8 cellular contexts compared by ENCODE assay signal in the genomic region with DNA sequence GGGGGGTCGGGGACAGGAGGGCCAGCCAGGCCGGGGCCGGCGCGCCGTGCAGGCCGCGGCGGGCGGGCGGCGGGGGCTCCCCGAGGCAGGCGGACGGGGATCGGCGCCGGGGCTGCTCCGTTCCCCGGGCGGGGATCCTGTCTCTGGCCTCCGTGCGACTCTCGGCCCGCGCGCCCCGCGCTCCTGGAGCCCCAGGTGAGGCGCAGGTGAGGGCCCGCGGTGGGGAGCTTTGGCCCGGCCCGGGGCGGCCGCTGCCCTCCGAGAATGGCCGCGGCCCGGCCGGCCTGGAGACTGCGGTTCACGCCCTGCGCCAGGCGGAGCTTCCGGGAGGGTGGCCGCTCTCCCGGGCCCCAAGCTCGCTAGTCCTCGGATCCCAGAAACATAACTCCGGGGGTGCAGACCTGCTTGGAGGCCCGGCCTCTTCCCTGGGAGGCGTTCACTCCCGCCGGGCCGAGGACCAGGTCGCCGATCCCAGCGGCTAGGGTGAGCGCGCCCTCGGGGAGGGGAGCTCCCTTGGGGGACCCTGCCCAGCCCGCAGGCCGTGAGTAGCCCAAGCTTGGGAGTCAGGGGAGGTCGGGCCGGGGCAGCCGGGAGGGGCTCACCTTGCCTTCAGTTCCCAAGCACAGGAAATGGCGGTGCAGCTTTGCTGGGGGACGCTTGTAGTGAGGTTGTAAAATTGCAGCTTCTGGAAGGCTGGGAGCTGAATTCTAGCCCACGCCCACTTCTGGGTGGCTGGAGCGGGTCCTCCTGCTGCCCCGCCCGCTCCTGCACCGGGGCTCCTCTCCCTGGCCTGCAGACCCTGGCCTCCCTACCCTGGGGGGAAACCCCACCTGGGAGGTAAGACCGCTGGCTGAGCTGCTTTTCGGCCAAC. TPM values are rescaled to one million over a fixed set of nuclear protein-coding genes. Genes with fewer than 3 reads are reported as not detected.
DNase-seq lines count a peak whose midpoint lies in the region; ATAC-seq, FAIRE-seq and TF ChIP-seq lines count a peak whose summit lies in the region.

No MANE protein-coding gene starts in this region.

- no peaks in the 10 kb centered on the region for H3K9me1 ChIP-seq in IMR-90 (ENCODE audit: insufficient read depth, low read length)

- H2BK120ac ChIP-seq in IMR-90 (ENCODE audit: low read depth, low read length), result no peak overlapping the region

- FAIRE-seq in frontal cortex (lab: Jason Lieb, UNC), result no peak

- H4K8ac ChIP-seq in IMR-90 (ENCODE audit: low read depth in 2 of 2, low read length in 2 of 2), result peak overlapping the region; percentile 49 to 70; a peak in 2 of 4 replicates

- H3K79me1 ChIP-seq in IMR-90 (ENCODE audit: low read depth in 1 of 2, low read length in 2 of 2), result peaks cover 16 to 17% of the 10 kb centered on the region in 2 experiments; a peak in 2 of 4 replicates

- no peaks in the 10 kb centered on the region; the same call in 1 of the 2 replicates for H4K20me1 ChIP-seq in IMR-90 (ENCODE audit: insufficient read depth, low read length)

- H2AK9ac ChIP-seq in IMR-90 (replicated peaks; ENCODE audit: low read depth, low read length, poor library complexity), result peak overlapping the region; percentile 53

- no peaks in the 10 kb centered on the region for H3K27me3 ChIP-seq in IMR-90 (ENCODE audit: control insufficient read depth, insufficient read depth, low read length)
- no peaks in the 10 kb centered on the region for H3K27me3 ChIP-seq in ascending aorta
- no peaks in the 10 kb centered on the region for H3K27me3 ChIP-seq in gastrocnemius medialis

- no peak overlapping the region for H4K5ac ChIP-seq in IMR-90 (ENCODE audit: low read depth, low read length)

- H3K14ac ChIP-seq in IMR-90 (replicated peaks; ENCODE audit: low read depth, low read length), result peak overlapping the region; percentile 72

- H3K18ac ChIP-seq in IMR-90 (ENCODE audit: low read depth, low read length), result no peak overlapping the region; the same call in 1 of the 2 replicates

- in situ Hi-C loops in IMR-90 (cut with MboI; ENCODE audit: low sequenced_read_pairs), result no loop called here
- in situ Hi-C loops in gastrocnemius medialis (cut with MboI; ENCODE audit: low sequenced_read_pairs in 4 of 4), result no loop called here

- no TSS peak for BruUV-seq in IMR-90 (replicated peaks; lab: Mats Ljungman, UMichigan)

- H3K4me3 ChIP-seq in IMR-90 (ENCODE audit: insufficient read depth, low read depth, low read length), result peak overlapping the region; percentile 78
- H3K4me3 ChIP-seq in ascending aorta, result peak overlapping the region; percentile 64 to 95
- peak overlapping the region; percentile 72 for H3K4me3 ChIP-seq in iPS-11a (ENCODE audit: low read depth, low read length)
- H3K4me3 ChIP-seq in gastrocnemius medialis, result peak overlapping the region; percentile 53 to 67 (median 61)

- H3K4me1 ChIP-seq in IMR-90 (ENCODE audit: control insufficient read depth, insufficient read depth, low read length), result peaks cover 5% of the 10 kb centered on the region; the same call in 1 of the 2 replicates
- peaks cover 0 to 9% of the 10 kb centered on the region in 2 donors for H3K4me1 ChIP-seq in ascending aorta
- H3K4me1 ChIP-seq in gastrocnemius medialis, result peaks cover 7 to 8% of the 10 kb centered on the region in 2 donors

- CTCF ChIA-PET in IMR-90 (lab: Yijun Ruan, JAX), result interaction anchor here (0.5 to 1.2 kb wide), 4 partner anchors 20 to 609 kb away, joined by 3 to 5 read pairs (median 4); no protein-coding TSS in a partner anchor

- H3K9me3 ChIP-seq in IMR-90 (ENCODE audit: control insufficient read depth, insufficient read depth, low read length), result no peaks in the 10 kb centered on the region
- H3K9me3 ChIP-seq in ascending aorta, result no peaks in the 10 kb centered on the region
- H3K9me3 ChIP-seq in gastrocnemius medialis, result no peaks in the 10 kb centered on the region

- H3K23ac ChIP-seq in IMR-90 (ENCODE audit: low read depth, low read length), result no peak overlapping the region

- H3K56ac ChIP-seq in IMR-90 (ENCODE audit: extremely low read depth, insufficient read depth, low read length), result no peak overlapping the region

- no peak overlapping the region for H4K91ac ChIP-seq in IMR-90 (ENCODE audit: insufficient read depth, low read depth, low read length)

- dilution Hi-C loops in IMR-90 (cut with HindIII; ENCODE audit: low sequenced_read_pairs, unreplicated experiment), result no loop called here

- WGBS in IMR-90 (ENCODE audit: extremely low coverage in 2 of 2, insufficient read length in 1 of 2), 2 experiments, result 1% methylated on average over 19 of the region's 76 CpGs; no CpG with 5 or more reads in 1 of the 2 experiments

- H3K27ac ChIP-seq in IMR-90 (ENCODE audit: insufficient read depth, low read length) (peak overlapping the region; percentile 1; the same call in 1 of the 2 replicates), ascending aorta (peak overlapping the region in 1 of 2 donors; percentile 15), gastrocnemius medialis (no peak overlapping the region)

- TF ChIP-seq CTCF in IMR-90 (conservative IDR thresholded peaks at IDR 0.05; ENCODE audit: low read depth, low read length) (no peak), ascending aorta (IDR thresholded peaks at IDR 0.05) (no peak), gastrocnemius medialis (IDR thresholded peaks at IDR 0.05 in 4 of 5, conservative IDR thresholded peaks at IDR 0.05 in 1 of 5) (no peak)

- H2AK5ac ChIP-seq in IMR-90 (ENCODE audit: low read depth, low read length), result no peak overlapping the region

- peak overlapping the region; percentile 37 for H3K9ac ChIP-seq in IMR-90 (ENCODE audit: low read depth, low read length)

- POLR2A ChIA-PET in IMR-90 (lab: Charles Lee; ENCODE audit: unreplicated experiment), result no interaction called here

- TF ChIP-seq RAD21 in IMR-90 (IDR thresholded peaks at IDR 0.05; ENCODE audit: low read length), result no peak

- ATAC-seq in IMR-90 (ENCODE audit: low read depth) (peak; percentile 85), gastrocnemius medialis (peak in 1 of 2 donors; percentile 42), HG02884 (IDR thresholded peaks at IDR 0.05; ENCODE audit: unreplicated experiment) (no peak), HG02938 (IDR thresholded peaks at IDR 0.05; ENCODE audit: unreplicated experiment) (no peak)

- intact Hi-C loops in IMR-90 (cut with micrococcal nuclease) (loop anchor here (2.0 kb wide), 1 partner anchor 394 kb away; a partner anchor contains a TSS), ascending aorta (cut with DNase I) (no loop called here), gastrocnemius medialis (cut with DNase I; ENCODE audit: low total_unique reads) (no loop called here)

- H3K4ac ChIP-seq in IMR-90 (ENCODE audit: low read depth, low read length), result peak overlapping the region; percentile 38; the same call in 1 of the 2 replicates

- H2BK15ac ChIP-seq in IMR-90 (ENCODE audit: low read depth, low read length), result no peak overlapping the region

- H2AFZ ChIP-seq in IMR-90 (replicated peaks; ENCODE audit: low read length, poor library complexity), result peak overlapping the region; percentile 99

- DNase-seq in DMS79 (lab: John Stamatoyannopoulos, UW), result peak; percentile 25
- DNase-seq in IMR-90, result peak; percentile 20
- no peak for DNase-seq in ascending aorta (ENCODE audit: low spot score in 2 of 2)
- DNase-seq in gastrocnemius medialis, result no peak
- DNase-seq in frontal cortex (ENCODE audit: low spot score in 2 of 2), result no peak

- no peak overlapping the region for H2BK20ac ChIP-seq in IMR-90 (ENCODE audit: low read depth, low read length)

- TF ChIP-seq POLR2A in IMR-90 (IDR thresholded peaks at IDR 0.05; ENCODE audit: low read depth, low read length) (no peak), gastrocnemius medialis (IDR thresholded peaks at IDR 0.05) (no peak)

- no peak overlapping the region for H2BK5ac ChIP-seq in IMR-90 (ENCODE audit: low read depth, low read length, poor library complexity, severe bottlenecking)

- peaks cover 12% of the 10 kb centered on the region; the same call in 1 of the 2 replicates for H3K36me3 ChIP-seq in IMR-90 (ENCODE audit: control insufficient read depth, insufficient read depth, low read length)
- H3K36me3 ChIP-seq in ascending aorta, result peaks cover 13 to 15% of the 10 kb centered on the region in 2 donors
- H3K36me3 ChIP-seq in gastrocnemius medialis, result peaks cover 0 to 6% of the 10 kb centered on the region in 2 donors

- peak overlapping the region; percentile 89 for H3K4me2 ChIP-seq in IMR-90 (ENCODE audit: low read depth, low read length)

TF ChIP-seq in IMR-90, 13 proteins besides CTCF, POLR2A, EP300 and RAD21:
- no peak for TF ChIP-seq FOS (IDR thresholded peaks at IDR 0.05; ENCODE audit: low read depth, low read length)
- TF ChIP-seq, protein P1, sequence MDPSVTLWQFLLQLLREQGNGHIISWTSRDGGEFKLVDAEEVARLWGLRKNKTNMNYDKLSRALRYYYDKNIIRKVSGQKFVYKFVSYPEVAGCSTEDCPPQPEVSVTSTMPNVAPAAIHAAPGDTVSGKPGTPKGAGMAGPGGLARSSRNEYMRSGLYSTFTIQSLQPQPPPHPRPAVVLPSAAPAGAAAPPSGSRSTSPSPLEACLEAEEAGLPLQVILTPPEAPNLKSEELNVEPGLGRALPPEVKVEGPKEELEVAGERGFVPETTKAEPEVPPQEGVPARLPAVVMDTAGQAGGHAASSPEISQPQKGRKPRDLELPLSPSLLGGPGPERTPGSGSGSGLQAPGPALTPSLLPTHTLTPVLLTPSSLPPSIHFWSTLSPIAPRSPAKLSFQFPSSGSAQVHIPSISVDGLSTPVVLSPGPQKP (IDR thresholded peaks at IDR 0.05; ENCODE audit: borderline replicate concordance, low read depth, low read length), result no peak
- no peak for TF ChIP-seq CHD1 (IDR thresholded peaks at IDR 0.05; ENCODE audit: low read depth, low read length)
- no peak for TF ChIP-seq NFE2L2 (IDR thresholded peaks at IDR 0.05; ENCODE audit: low read depth, low read length)
- no peak for TF ChIP-seq MXI1 (IDR thresholded peaks at IDR 0.05; ENCODE audit: borderline replicate concordance, low read depth, low read length)

RNA-seq across cellular contexts. Expression of a gene that starts 0.7 kb away (rescaled TPM):
- 3.8 and 4.4 TPM in 2 replicates for total RNA-seq in IMR-90 (2012; rRNA removed)
- 5.6 and 6.0 TPM in 2 replicates for polyA plus RNA-seq in IMR-90 (2012; rRNA removed)
- polyA plus RNA-seq in IMR-90 (2012; cell fraction: cytosol; rRNA removed), result 3.3 and 5.6 TPM in 2 replicates
- 9.3 and 10.5 TPM in 2 replicates for polyA plus RNA-seq in IMR-90 (2012; cell fraction: nucleus; rRNA removed; ENCODE audit: low replicate concordance)
- 25.5 TPM for total RNA-seq in ascending aorta
- total RNA-seq in gastrocnemius medialis, result 1 to 10 TPM; 2.6 to 7.1 (median 5.1) TPM
- total RNA-seq in frontal cortex, result 35.5 TPM

RNA-seq across cellular contexts. Expression of a gene that starts 20.2 kb away (rescaled TPM):
- 53.1 and 54.4 TPM in 2 replicates for total RNA-seq in IMR-90 (2012; rRNA removed)
- 104 and 142 TPM in 2 replicates for polyA plus RNA-seq in IMR-90 (2012; rRNA removed)
- 57.0 and 155 TPM in 2 replicates for polyA plus RNA-seq in IMR-90 (2012; cell fraction: cytosol; rRNA removed)
- polyA plus RNA-seq in IMR-90 (2012; cell fraction: nucleus; rRNA removed; ENCODE audit: low replicate concordance), result 92.4 and 172 TPM in 2 replicates
- total RNA-seq in ascending aorta, result 57.3 TPM
- total RNA-seq in gastrocnemius medialis, result 100 to 1,000 TPM in 1 of 4 donors, 10 to 100 TPM in 3; 48.8 to 108 (median 69.5) TPM
- 13.9 TPM for total RNA-seq in frontal cortex

RNA-seq across cellular contexts. Expression of a gene that starts 40.9 kb away (rescaled TPM):
- total RNA-seq in IMR-90 (2012; rRNA removed), result not detected in 2 replicates
- polyA plus RNA-seq in IMR-90 (2012; rRNA removed), result not detected in 2 replicates
- polyA plus RNA-seq in IMR-90 (2012; cell fraction: cytosol; rRNA removed), result not detected in 2 replicates
- not detected in 2 replicates for polyA plus RNA-seq in IMR-90 (2012; cell fraction: nucleus; rRNA removed; ENCODE audit: low replicate concordance)
- total RNA-seq in ascending aorta, result not detected
- not detected for total RNA-seq in gastrocnemius medialis
- total RNA-seq in frontal cortex, result not detected

Comparison
In these comparisons a context has a peak if more than half of its experiments do, and no peak if none do; other contexts are left out.
1. DNase-seq: peak in DMS79 (single experiment) and IMR-90 (single experiment); none in ascending aorta (0 of 2), gastrocnemius medialis (0 of 2) and frontal cortex (0 of 2).
2. Peak in every context shown above with its lines, with median percentiles within 50 percentile points of each other: H3K4me3 ChIP-seq.